19 cellular contexts compared by ENCODE assay signal in the genomic region with DNA sequence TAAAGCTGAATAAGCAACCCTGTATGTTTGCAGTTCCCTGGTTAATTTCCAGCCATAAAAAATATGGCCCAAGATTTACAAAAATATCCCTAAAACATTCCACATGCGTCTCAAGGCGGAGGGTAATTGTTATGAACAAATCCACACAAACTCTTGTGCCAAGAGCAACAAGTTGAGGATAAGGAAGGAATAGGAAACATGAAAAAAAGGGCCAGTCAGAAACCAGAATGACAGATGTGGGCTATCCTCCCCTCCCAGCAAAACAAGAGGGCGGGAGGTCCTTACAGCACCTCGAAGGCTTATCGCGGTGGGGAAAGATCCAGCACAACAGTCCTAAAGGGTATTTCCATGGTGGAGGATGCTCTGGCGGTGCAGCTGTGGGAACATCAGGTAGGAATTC.
"Had no signal": no experiment of that assay in that cellular context is flagged by ENCODE, and none has a peak within 500 bp of the region (broad histone marks: within the 10 kb centered on the region; RNA-seq: fewer than 3 reads in every experiment).

No MANE protein-coding gene starts in this region.

- H3K4me1 ChIP-seq: uterus had no signal

- H3K27me3 ChIP-seq: breast epithelium, hepatocyte, transverse colon, uterus had no signal

- DNase-seq: activated B cell treated with CpG ODN at 0.5 μM for 24 hours; activated CD4-positive, alpha-beta T cell treated with anti-CD3 and anti-CD28 coated beads for 48 hours; activated CD8-positive, alpha-beta T cell treated with anti-CD3 and anti-CD28 coated beads for 36 hours; activated naive CD4-positive, alpha-beta T cell treated with anti-CD3 and anti-CD28 coated beads, Interleukin-2, amount 10 ng/mL, durations not matched to agents 7 days and 5 days; activated naive CD8-positive, alpha-beta T cell treated with anti-CD3 and anti-CD28 coated beads, Interleukin-2, amount 50 U/mL, for 24 hours; activated T-cell treated with anti-CD3 and anti-CD28 coated beads, Interleukin-2, amount 50 U/mL, for 4 hours; anterior cingulate cortex; cerebellar nuclear complex; cortex of kidney; effector CD4-positive, alpha-beta T cell; foreskin fibroblast; stimulated activated CD4-positive, alpha-beta T cell treated with anti-CD3 and anti-CD28 coated beads, Interleukin-2, amount 100 ng/mL, for 48 hours; transverse colon; uterus had no signal

- H3K9me3 ChIP-seq: breast epithelium, transverse colon, uterus had no signal

- H3K36me3 ChIP-seq: breast epithelium, transverse colon, uterus had no signal

- ATAC-seq: activated CD8-positive, alpha-beta T cell treated with anti-CD3 and anti-CD28 coated beads for 36 hours; activated naive CD8-positive, alpha-beta T cell treated with anti-CD3 and anti-CD28 coated beads, Interleukin-2, amount 50 U/mL, for 24 hours; activated T-cell treated with anti-CD3 and anti-CD28 coated beads, Interleukin-2, amount 50 U/mL, for 4 hours; esophagus mucosa had no signal

- H3K4me3 ChIP-seq: breast epithelium, hepatocyte, lung, skin epidermis, transverse colon, uterus had no signal

- H3K4me2 ChIP-seq: hepatocyte had no signal

- H3K79me2 ChIP-seq: hepatocyte had no signal

- H3K27ac ChIP-seq: breast epithelium, hepatocyte, transverse colon, uterus had no signal
